18 cellular contexts compared by ENCODE assay signal in genomic region chrY:7334449-7334848, GRCh38.
A peak's percentile ranks its signal among the peaks of the same experiment; 100 is the strongest.
DNase-seq lines count a peak whose midpoint lies in the region; ATAC-seq and TF ChIP-seq lines count a peak whose summit lies in the region.
"Had no signal": no experiment of that assay in that cellular context is flagged by ENCODE, and none has a peak within 500 bp of the region (broad histone marks: within the 10 kb centered on the region; RNA-seq: fewer than 3 reads in every experiment).

No MANE protein-coding gene starts in this region.

- no peak overlapping the region for H3K4me3 Mint-ChIP-seq in activated CD4-positive, alpha-beta T cell treated with anti-CD3 and anti-CD28 coated beads, Interleukin-2, amount 10 ng/mL, durations not matched to agents 7 days and 5 days
- peak overlapping the region; percentile 37 for H3K4me3 Mint-ChIP-seq in CD8-positive, alpha-beta T cell
- H3K4me3 Mint-ChIP-seq in activated T-helper 17 cell treated with anti-CD3 and anti-CD28 coated beads, Interleukin-2, amount 50 U/mL, for 72 hours: peak overlapping the region; percentile 83
- peak overlapping the region; percentile 56 for H3K4me3 Mint-ChIP-seq in stimulated activated effector memory CD8-positive, alpha-beta T cell treated with anti-CD3 and anti-CD28 coated beads, Interleukin-12 subunit alpha, Interleukin-12 subunit beta, amount 100 ng/mL, for 72 hours

- intact Hi-C loops in CD8-positive, alpha-beta T cell (cut with DNase I, micrococcal nuclease): no loop called here

- H3K27ac ChIP-seq in CD8-positive, alpha-beta T cell (ENCODE audit: low read depth, low read length): no peak overlapping the region
- H3K27ac ChIP-seq: A549, C4-2B had no signal

- no peaks in the 10 kb centered on the region for H3K9me3 ChIP-seq in CD8-positive, alpha-beta T cell (ENCODE audit: low read length)
- H3K9me3 ChIP-seq: A549 had no signal

- H3K36me3 Mint-ChIP-seq in activated CD4-positive, alpha-beta T cell treated with anti-CD3 and anti-CD28 coated beads, Interleukin-2, amount 10 ng/mL, durations not matched to agents 7 days and 5 days (ENCODE audit: low read depth): peaks cover 63% of the 10 kb centered on the region
- H3K36me3 Mint-ChIP-seq in CD8-positive, alpha-beta T cell: peaks cover 59% of the 10 kb centered on the region
- H3K36me3 Mint-ChIP-seq in activated T-helper 17 cell treated with anti-CD3 and anti-CD28 coated beads, Interleukin-2, amount 50 U/mL, for 72 hours (ENCODE audit: low read depth): peaks cover 97% of the 10 kb centered on the region
- peaks cover 92% of the 10 kb centered on the region for H3K36me3 Mint-ChIP-seq in stimulated activated effector memory CD8-positive, alpha-beta T cell treated with anti-CD3 and anti-CD28 coated beads, Interleukin-12 subunit alpha, Interleukin-12 subunit beta, amount 100 ng/mL, for 72 hours

- H3K4me1 Mint-ChIP-seq in activated CD4-positive, alpha-beta T cell treated with anti-CD3 and anti-CD28 coated beads, Interleukin-2, amount 10 ng/mL, durations not matched to agents 7 days and 5 days: peaks cover 62% of the 10 kb centered on the region
- H3K4me1 Mint-ChIP-seq in CD8-positive, alpha-beta T cell (ENCODE audit: low read depth): peaks cover 61% of the 10 kb centered on the region
- peaks cover 24% of the 10 kb centered on the region for H3K4me1 Mint-ChIP-seq in activated T-helper 17 cell treated with anti-CD3 and anti-CD28 coated beads, Interleukin-2, amount 50 U/mL, for 72 hours
- peaks cover 53% of the 10 kb centered on the region for H3K4me1 Mint-ChIP-seq in stimulated activated effector memory CD8-positive, alpha-beta T cell treated with anti-CD3 and anti-CD28 coated beads, Interleukin-12 subunit alpha, Interleukin-12 subunit beta, amount 100 ng/mL, for 72 hours

- TF ChIP-seq CTCF in CD8-positive, alpha-beta T cell (IDR thresholded peaks at IDR 0.05): no peak

- no peaks in the 10 kb centered on the region for H3K27me3 ChIP-seq in CD8-positive, alpha-beta T cell (ENCODE audit: insufficient read depth, low read length)

- POLR2A ChIA-PET in activated CD4-positive, alpha-beta T cell treated with anti-CD3 and anti-CD28 coated beads, Interleukin-2, amount 10 ng/mL, durations not matched to agents 7 days and 5 days (lab: Charles Lee): no interaction called here
- POLR2A ChIA-PET in CD8-positive, alpha-beta T cell (lab: Charles Lee): no interaction called here

- H3K4me1 ChIP-seq in CD8-positive, alpha-beta T cell (ENCODE audit: insufficient read depth, low read length): peaks cover 47% of the 10 kb centered on the region
- H3K4me1 ChIP-seq: A549 had no signal

- no peaks in the 10 kb centered on the region for H3K36me3 ChIP-seq in CD8-positive, alpha-beta T cell (ENCODE audit: insufficient read depth, low read length)

- no peaks in the 10 kb centered on the region for H3K9me3 Mint-ChIP-seq in activated CD4-positive, alpha-beta T cell treated with anti-CD3 and anti-CD28 coated beads, Interleukin-2, amount 10 ng/mL, durations not matched to agents 7 days and 5 days
- no peaks in the 10 kb centered on the region for H3K9me3 Mint-ChIP-seq in CD8-positive, alpha-beta T cell
- H3K9me3 Mint-ChIP-seq in activated T-helper 17 cell treated with anti-CD3 and anti-CD28 coated beads, Interleukin-2, amount 50 U/mL, for 72 hours: no peaks in the 10 kb centered on the region
- H3K9me3 Mint-ChIP-seq in stimulated activated effector memory CD8-positive, alpha-beta T cell treated with anti-CD3 and anti-CD28 coated beads, Interleukin-12 subunit alpha, Interleukin-12 subunit beta, amount 100 ng/mL, for 72 hours: no peaks in the 10 kb centered on the region

- CTCF ChIA-PET in activated CD4-positive, alpha-beta T cell treated with anti-CD3 and anti-CD28 coated beads, Interleukin-2, amount 10 ng/mL, durations not matched to agents 7 days and 5 days (lab: Charles Lee): no interaction called here
- CTCF ChIA-PET in CD8-positive, alpha-beta T cell (lab: Charles Lee): no interaction called here

- no peaks in the 10 kb centered on the region for H3K27me3 Mint-ChIP-seq in activated CD4-positive, alpha-beta T cell treated with anti-CD3 and anti-CD28 coated beads, Interleukin-2, amount 10 ng/mL, durations not matched to agents 7 days and 5 days
- H3K27me3 Mint-ChIP-seq in CD8-positive, alpha-beta T cell (ENCODE audit: low read depth): no peaks in the 10 kb centered on the region
- H3K27me3 Mint-ChIP-seq in activated T-helper 17 cell treated with anti-CD3 and anti-CD28 coated beads, Interleukin-2, amount 50 U/mL, for 72 hours: no peaks in the 10 kb centered on the region

- H3K27ac Mint-ChIP-seq in activated CD4-positive, alpha-beta T cell treated with anti-CD3 and anti-CD28 coated beads, Interleukin-2, amount 10 ng/mL, durations not matched to agents 7 days and 5 days: peak overlapping the region; percentile 79
- H3K27ac Mint-ChIP-seq in CD8-positive, alpha-beta T cell: peak overlapping the region; percentile 57
- H3K27ac Mint-ChIP-seq in activated T-helper 17 cell treated with anti-CD3 and anti-CD28 coated beads, Interleukin-2, amount 50 U/mL, for 72 hours: peak overlapping the region; percentile 90
- H3K27ac Mint-ChIP-seq in stimulated activated effector memory CD8-positive, alpha-beta T cell treated with anti-CD3 and anti-CD28 coated beads, Interleukin-12 subunit alpha, Interleukin-12 subunit beta, amount 100 ng/mL, for 72 hours: peak overlapping the region; percentile 54

- DNase-seq in activated CD4-positive, alpha-beta T cell treated with anti-CD3 and anti-CD28 coated beads, Interleukin-2, amount 10 ng/mL, durations not matched to agents 7 days and 5 days: no peak
- no peak for DNase-seq in activated CD4-positive, alpha-beta T cell treated with anti-CD3 and anti-CD28 coated beads for 48 hours
- DNase-seq in CD8-positive, alpha-beta T cell: no peak
- no peak for DNase-seq in stimulated activated effector memory CD8-positive, alpha-beta T cell treated with anti-CD3 and anti-CD28 coated beads, Interleukin-12 subunit alpha, Interleukin-12 subunit beta, amount 100 ng/mL, for 72 hours (ENCODE audit: low spot score in 2 of 2)
- DNase-seq in cerebellar nuclear complex (lab: John Stamatoyannopoulos, UW): no peak
- DNase-seq in dermis blood vessel endothelial cell: no peak
- no peak for DNase-seq in stimulated activated CD4-positive, alpha-beta T cell treated with anti-CD3 and anti-CD28 coated beads, Interleukin-4, amount 100 ng/mL, for 4 hours
- DNase-seq: Calu3, DMS79 treated with DMSO at 0.1 percent for 48 hours, HCEC 1CT, IMR-90, Kasumi-1, NCI-H1105 treated with DMSO at 0.1 percent for 48 hours, NCI-H187, NCI-H446 had no signal

- no peak for ATAC-seq in CD8-positive, alpha-beta T cell
- peak; percentile 30 for ATAC-seq in activated T-helper 17 cell treated with anti-CD3 and anti-CD28 coated beads, Interleukin-2, amount 50 U/mL, for 72 hours (replicated peaks)
- ATAC-seq in stimulated activated effector memory CD8-positive, alpha-beta T cell treated with anti-CD3 and anti-CD28 coated beads, Interleukin-12 subunit alpha, Interleukin-12 subunit beta, amount 100 ng/mL, for 72 hours: peak; percentile 72
- ATAC-seq: A549 had no signal

- H3K4me3 ChIP-seq in CD8-positive, alpha-beta T cell (ENCODE audit: low read depth, low read length): no peak overlapping the region
- H3K4me3 ChIP-seq: A549 had no signal
